8 cellular contexts compared by ENCODE assay signal in the genomic region with DNA sequence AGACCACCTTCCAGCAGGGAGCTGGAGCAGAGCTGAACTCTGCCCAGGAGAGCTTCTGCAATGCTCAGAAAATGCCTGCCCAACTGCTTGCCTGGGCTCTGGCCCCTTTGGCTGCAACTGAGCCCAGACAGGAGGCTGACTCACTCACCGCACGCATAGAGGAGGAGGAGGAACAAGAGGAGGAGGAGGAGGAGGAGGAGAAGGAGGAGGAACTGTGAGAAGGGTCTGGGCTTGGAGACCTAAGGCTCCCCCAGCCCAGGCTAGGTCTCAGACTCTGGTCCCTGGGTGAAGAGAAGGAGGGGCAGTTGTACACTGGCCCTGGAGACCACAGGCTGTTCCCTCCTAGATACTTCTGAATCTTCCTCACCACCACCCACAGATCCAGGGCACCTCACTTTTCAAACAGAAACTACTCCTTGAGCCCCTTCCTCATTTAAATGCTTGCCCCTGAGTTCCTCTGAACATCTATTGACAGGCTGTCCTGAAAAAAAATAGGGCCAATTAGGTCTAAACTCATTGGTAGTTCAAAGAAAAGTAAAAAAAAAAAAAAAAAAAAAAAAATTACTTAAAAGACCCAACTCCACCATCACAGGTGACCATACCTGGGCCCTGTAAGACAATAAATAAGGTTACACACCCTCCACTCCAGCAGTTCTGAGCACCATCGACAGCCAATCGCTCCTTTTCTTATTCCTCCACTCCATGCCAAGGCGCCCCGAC. TPM values are rescaled to one million over a fixed set of nuclear protein-coding genes. Genes with fewer than 3 reads are reported as not detected.
A peak's percentile ranks its signal among the peaks of the same experiment; 100 is the strongest.
DNase-seq lines count a peak whose midpoint lies in the region; ATAC-seq, FAIRE-seq and TF ChIP-seq lines count a peak whose summit lies in the region.

No MANE protein-coding gene starts in this region.

- 5 to 21% methylated on average over 6 of the region's 6 CpGs for WGBS in pancreas, 2 donors

- peaks cover 54% of the 10 kb centered on the region for H3K36me3 Mint-ChIP-seq in activated T-cell treated with anti-CD3 and anti-CD28 coated beads, Interleukin-2, amount 50 U/mL, for 24 hours (ENCODE audit: low read depth)

- H3K4me3 ChIP-seq in OCI-LY3 (ENCODE audit: low read length) (peak overlapping the region; percentile 78), pancreas (peak overlapping the region; percentile 39 to 58 (median 47))

- H3K9me3 ChIP-seq in OCI-LY3 (ENCODE audit: insufficient read depth, low read length) (no peaks in the 10 kb centered on the region), pancreas (no peaks in the 10 kb centered on the region)

- peaks cover 25% of the 10 kb centered on the region for H3K4me1 ChIP-seq in OCI-LY3 (ENCODE audit: low read length)
- peaks cover 0 to 10% (median 0%) of the 10 kb centered on the region in 3 donors for H3K4me1 ChIP-seq in pancreas

- DNase-seq in GM04504 (ENCODE audit: low read depth) (peak; percentile 66), fibroblast of the conjunctiva (ENCODE audit: low read depth) (peak; percentile 64), pancreas (peak in 4 of 6 donors; percentile 25 to 56 (median 55)), GM19240 (ENCODE audit: insufficient read length, low spot score) (no peak), GM12892 (ENCODE audit: insufficient read length) (no peak)
- peak; percentile 77 for DNase-seq in activated T-cell treated with anti-CD3 and anti-CD28 coated beads, Interleukin-2, amount 50 U/mL, for 24 hours

- H3K9ac ChIP-seq in OCI-LY3 (ENCODE audit: low read length) = no peak overlapping the region

- H3K4me2 ChIP-seq in OCI-LY3 (ENCODE audit: low read length) = peak overlapping the region; percentile 94

- H3K4me1 Mint-ChIP-seq in activated T-cell treated with anti-CD3 and anti-CD28 coated beads, Interleukin-2, amount 50 U/mL, for 24 hours (ENCODE audit: low read depth) = peaks cover 57% of the 10 kb centered on the region

- FAIRE-seq in pancreas (lab: Jason Lieb, UNC) = no peak
- FAIRE-seq in GM12892 (lab: Jason Lieb, UNC) = no peak

- H3K36me3 ChIP-seq in OCI-LY3 (replicated peaks; ENCODE audit: low read depth, low read length) (no peaks in the 10 kb centered on the region), pancreas (no peaks in the 10 kb centered on the region)

- ATAC-seq in pancreas = peak; percentile 8 to 53 (median 32)
- no peak for ATAC-seq in HG02870 (IDR thresholded peaks at IDR 0.05; ENCODE audit: unreplicated experiment)

- H3K9me3 Mint-ChIP-seq in activated T-cell treated with anti-CD3 and anti-CD28 coated beads, Interleukin-2, amount 50 U/mL, for 24 hours = no peaks in the 10 kb centered on the region

- H3K79me2 ChIP-seq in OCI-LY3 (ENCODE audit: low read length) = no peaks in the 10 kb centered on the region

- no peak for TF ChIP-seq CTCF in OCI-LY3 (IDR thresholded peaks at IDR 0.05; ENCODE audit: low read depth, low read length)
- TF ChIP-seq CTCF in pancreas (IDR thresholded peaks at IDR 0.05) = no peak

- H2AFZ ChIP-seq in OCI-LY3 (ENCODE audit: low read depth, low read length) = peak overlapping the region; percentile 70; the same call in 1 of the 2 replicates

- H3K4me3 Mint-ChIP-seq in activated T-cell treated with anti-CD3 and anti-CD28 coated beads, Interleukin-2, amount 50 U/mL, for 24 hours = peak overlapping the region; percentile 92

- H3K27ac Mint-ChIP-seq in activated T-cell treated with anti-CD3 and anti-CD28 coated beads, Interleukin-2, amount 50 U/mL, for 24 hours = peak overlapping the region; percentile 89

- H3K27me3 ChIP-seq in OCI-LY3 (ENCODE audit: low read depth, low read length) (peaks cover 19% of the 10 kb centered on the region; the same call in 1 of the 2 replicates), pancreas (no peaks in the 10 kb centered on the region)

- H4K20me1 ChIP-seq in OCI-LY3 (ENCODE audit: insufficient read depth, low read length) = no peaks in the 10 kb centered on the region

- intact Hi-C loops in pancreas (cut with DNase I) = loop anchor here in 1 of 3 donors (5.0 kb wide), 1 partner anchor 53 kb away; no protein-coding TSS in a partner anchor

- H3K27ac ChIP-seq in OCI-LY3 (ENCODE audit: low read length) (no peak overlapping the region), pancreas (peak overlapping the region in 3 of 4 donors; percentile 69 to 91 (median 85))

- no peak; the same call in 1 of the 2 replicates for TF ChIP-seq POLR2A in GM12892 (IDR thresholded peaks at IDR 0.05; ENCODE audit: low read depth, low read length)

- peaks cover 17% of the 10 kb centered on the region for H3K27me3 Mint-ChIP-seq in activated T-cell treated with anti-CD3 and anti-CD28 coated beads, Interleukin-2, amount 50 U/mL, for 24 hours

RNA-seq across cellular contexts. Expression of gene VDR, which starts 0.7 kb away (rescaled TPM):
- 1 to 10 TPM; 1.3 to 5.5 (median 3.5) TPM for total RNA-seq in pancreas
- 1 to 10 TPM; 1.2 to 1.7 TPM for polyA plus RNA-seq in pancreas
- polyA plus RNA-seq in GM12892 (2012; ENCODE audit: missing spikeins) = 12.0 TPM

RNA-seq across cellular contexts. Expression of gene TMEM106C, which starts 59.3 kb away (rescaled TPM):
- total RNA-seq in pancreas = 10 to 100 TPM; 25.6 to 42.1 (median 31.7) TPM
- 10 to 100 TPM; 24.7 to 44.7 TPM for polyA plus RNA-seq in pancreas
- polyA plus RNA-seq in GM12892 (2012; ENCODE audit: missing spikeins) = 118 TPM

Comparison
In these comparisons a context has a peak if more than half of its experiments do, and no peak if none do; other contexts are left out.
1. DNase-seq: peak in GM04504 (single experiment), activated T-cell treated with anti-CD3 and anti-CD28 coated beads, Interleukin-2, amount 50 U/mL, for 24 hours (single experiment), fibroblast of the conjunctiva (single experiment) and pancreas (4 of 6); none in GM19240 (single experiment) and GM12892 (single experiment).